25 cellular contexts compared by ENCODE assay signal in the genomic region with DNA sequence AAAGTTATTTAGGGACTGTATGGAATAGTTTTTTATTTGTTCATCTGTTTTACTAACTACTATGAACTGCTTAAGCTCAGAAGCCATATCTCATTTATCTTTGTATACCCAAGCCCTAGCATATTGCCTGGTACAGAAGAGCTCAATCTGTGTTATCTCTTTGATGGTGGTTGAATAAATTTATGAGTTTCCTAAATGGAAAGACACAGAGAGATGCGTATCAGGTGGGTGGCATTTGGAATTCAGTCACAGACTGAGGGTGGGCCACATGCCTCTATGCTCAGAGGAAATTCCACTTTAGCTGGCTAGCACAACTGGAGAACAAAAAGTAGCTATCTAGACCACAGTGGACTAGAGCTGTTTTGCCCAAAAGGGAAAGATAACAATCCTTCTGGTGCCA.
DNase-seq lines count a peak whose midpoint lies in the region; ATAC-seq, FAIRE-seq and TF ChIP-seq lines count a peak whose summit lies in the region.
"Had no signal": no experiment of that assay in that cellular context is flagged by ENCODE, and none has a peak within 500 bp of the region (broad histone marks: within the 10 kb centered on the region; RNA-seq: fewer than 3 reads in every experiment).

No MANE protein-coding gene starts in this region.

- H3K9me3 ChIP-seq in SU-DHL-6 (ENCODE audit: insufficient read depth, low read length), result no peaks in the 10 kb centered on the region
- H3K9me3 ChIP-seq in smooth muscle cell (replicated peaks; ENCODE audit: low read depth), result no peaks in the 10 kb centered on the region
- no peaks in the 10 kb centered on the region for H3K9me3 ChIP-seq in pancreas
- H3K9me3 ChIP-seq: BE2C had no signal

- FAIRE-seq in pancreas (lab: Jason Lieb, UNC), result no peak
- FAIRE-seq: GM19239 had no signal

- TF ChIP-seq CTCF in SU-DHL-6 (IDR thresholded peaks at IDR 0.05; ENCODE audit: insufficient read depth, low read length, poor library complexity, severe bottlenecking) (no peak), nephron (IDR thresholded peaks at IDR 0.05; ENCODE audit: unreplicated experiment in 3 of 3) (no peak), smooth muscle cell (IDR thresholded peaks at IDR 0.05; ENCODE audit: borderline replicate concordance, insufficient read depth, poor library complexity, severe bottlenecking) (no peak), pancreas (IDR thresholded peaks at IDR 0.05) (no peak)

- H3K27me3 Mint-ChIP-seq in nephron (ENCODE audit: low read depth), result no peaks in the 10 kb centered on the region
- H3K27me3 Mint-ChIP-seq: CD8-positive, alpha-beta memory T cell had no signal

- H3K4me3 ChIP-seq in SU-DHL-6 (ENCODE audit: insufficient read depth, low read length, poor library complexity, severe bottlenecking) (no peak overlapping the region), smooth muscle cell (no peak overlapping the region), pancreas (no peak overlapping the region)
- H3K4me3 ChIP-seq: PC-9 had no signal

- ATAC-seq in pancreas, result no peak

- peak overlapping the region; percentile 41 for H2AFZ ChIP-seq in SU-DHL-6 (ENCODE audit: low read depth, low read length, severe bottlenecking)
- no peak overlapping the region for H2AFZ ChIP-seq in smooth muscle cell (ENCODE audit: low read depth)
- H2AFZ ChIP-seq: PC-9 had no signal

- peak overlapping the region in 2 of 3 experiments; percentile 4 to 37 for H3K27ac Mint-ChIP-seq in nephron
- H3K27ac Mint-ChIP-seq: CD14-positive monocyte; CD8-positive, alpha-beta memory T cell had no signal

- H3K9ac ChIP-seq in SU-DHL-6 (ENCODE audit: low read length), result no peak overlapping the region
- no peak overlapping the region for H3K9ac ChIP-seq in smooth muscle cell (ENCODE audit: low read depth)

- no peak overlapping the region for H3K4me3 Mint-ChIP-seq in nephron
- H3K4me3 Mint-ChIP-seq: CD14-positive monocyte; CD8-positive, alpha-beta memory T cell had no signal

- H3K27ac ChIP-seq in SU-DHL-6 (ENCODE audit: low read depth, low read length) (no peak overlapping the region), smooth muscle cell (ENCODE audit: low read depth) (no peak overlapping the region), substantia nigra (ENCODE audit: low read depth, low read length, poor library complexity, severe bottlenecking) (no peak overlapping the region), pancreas (no peak overlapping the region)
- H3K27ac ChIP-seq: PC-9 had no signal

- H3K9me3 Mint-ChIP-seq in nephron, result no peaks in the 10 kb centered on the region
- H3K9me3 Mint-ChIP-seq: CD14-positive monocyte had no signal

- no peaks in the 10 kb centered on the region for H3K36me3 Mint-ChIP-seq in nephron (ENCODE audit: low read depth)
- H3K36me3 Mint-ChIP-seq: CD14-positive monocyte; CD8-positive, alpha-beta memory T cell had no signal

- H3K79me2 ChIP-seq in SU-DHL-6 (ENCODE audit: insufficient read depth, low read length) (no peaks in the 10 kb centered on the region), smooth muscle cell (ENCODE audit: low read depth) (no peaks in the 10 kb centered on the region)

- no peaks in the 10 kb centered on the region for H3F3A ChIP-seq in SU-DHL-6 (ENCODE audit: insufficient read depth)
- H3F3A ChIP-seq in smooth muscle cell (ENCODE audit: low read depth), result no peaks in the 10 kb centered on the region

- intact Hi-C loops in pancreas (cut with DNase I), result no loop called here

- H3K4me1 ChIP-seq in smooth muscle cell (ENCODE audit: low read depth), result no peaks in the 10 kb centered on the region
- H3K4me1 ChIP-seq in pancreas, result no peaks in the 10 kb centered on the region

- H3K36me3 ChIP-seq in SU-DHL-6 (ENCODE audit: low read length) (no peaks in the 10 kb centered on the region), smooth muscle cell (ENCODE audit: low read depth) (no peaks in the 10 kb centered on the region), pancreas (no peaks in the 10 kb centered on the region)
- H3K36me3 ChIP-seq: BE2C had no signal

- H3K27me3 ChIP-seq in SU-DHL-6 (ENCODE audit: low read length) (no peaks in the 10 kb centered on the region), smooth muscle cell (ENCODE audit: low read depth) (no peaks in the 10 kb centered on the region), pancreas (no peaks in the 10 kb centered on the region)
- H3K27me3 ChIP-seq: BE2C had no signal

- DNase-seq in HT-29 (ENCODE audit: low spot score) (peak; percentile 4), smooth muscle cell (lab: John Stamatoyannopoulos, UW; ENCODE audit: unreplicated experiment) (no peak), substantia nigra (lab: John Stamatoyannopoulos, UW) (no peak), pancreas (no peak), NCI-H774 (lab: John Stamatoyannopoulos, UW) (no peak), epidermal melanocyte (ENCODE audit: insufficient read length, low spot score) (no peak)
- DNase-seq: BE2C; Calu3; CD8-positive, alpha-beta memory T cell; DND-41; H7; KBM-7; MV-4-11; NCI-H1436 treated with DMSO at 0.1 percent for 48 hours; NCI-H187 treated with DMSO at 0.1 percent for 48 hours; NCI-H446; NCI-H524 treated with DMSO at 0.1 percent for 48 hours; NCI-H82; NK-92 treated with Interleukin-12 subunit alpha and Interleukin-12 subunit beta, amount 100 ng/mL, for 24 hours; PC-9; SHP77 had no signal

- WGBS in smooth muscle cell (ENCODE audit: low lambda C conversion rate), result 40% methylated on average over 1 of the region's 1 CpG
- 36 to 54% methylated on average over 1 of the region's 1 CpG for WGBS in pancreas, 2 donors

- H3K4me2 ChIP-seq in SU-DHL-6 (ENCODE audit: low read depth, low read length, poor library complexity, severe bottlenecking) (no peak overlapping the region), smooth muscle cell (peak overlapping the region; percentile 22)
- H3K4me2 ChIP-seq: PC-9 had no signal

- no peaks in the 10 kb centered on the region; the same call in 1 of the 2 replicates for H3K9me2 ChIP-seq in SU-DHL-6 (replicated peaks; ENCODE audit: insufficient read depth, low read length)

- H4K20me1 ChIP-seq in SU-DHL-6 (ENCODE audit: low read depth, low read length) (no peaks in the 10 kb centered on the region), smooth muscle cell (ENCODE audit: low read depth) (no peaks in the 10 kb centered on the region)

- H3K4me1 Mint-ChIP-seq in nephron, result no peaks in the 10 kb centered on the region
- H3K4me1 Mint-ChIP-seq: CD14-positive monocyte; CD8-positive, alpha-beta memory T cell had no signal
